Comparison of ENCODE assay signal across 23 cellular contexts in genomic region chr1:45452503-45452902, GRCh38.
"Had no signal": no experiment of that assay in that cellular context is flagged by ENCODE, and none has a peak within 500 bp of the region (broad histone marks: within the 10 kb centered on the region; RNA-seq: fewer than 3 reads in every experiment).

No MANE protein-coding gene starts in this region.

- FAIRE-seq: RCC 7860 had no signal

- H3K9me3 ChIP-seq: MG63, SJSA1 had no signal

- H3K27me3 ChIP-seq: MG63, SJSA1 had no signal

- H3K4me3 ChIP-seq: MG63, SJSA1, SK-N-MC had no signal

- H3K36me3 ChIP-seq: MG63, SJSA1 had no signal

- DNase-seq: Karpas-422, KG1, MG63, NCI-H1092, NCI-H1105 treated with DMSO at 0.1 percent for 48 hours, NCI-H1417 treated with DMSO at 0.1 percent for 48 hours, NCI-H146, NCI-H1694 treated with DMSO at 0.1 percent for 48 hours, NCI-H1930, NCI-H2081, NCI-H2107, NCI-H226, NCI-H446, NCI-H510A, NCI-H524 treated with DMSO at 0.1 percent for 48 hours, NCI-H69, NCI-H774, Right ventricle myocardium superior, RPMI8226, SIG-M5 had no signal

- H3K27ac ChIP-seq: SJSA1, SK-N-MC had no signal
